21 cellular contexts compared by ENCODE assay signal in genomic region chr15:42083916-42084315, GRCh38. TPM values are rescaled to one million over a fixed set of nuclear protein-coding genes. Genes with fewer than 3 reads are reported as not detected.
A peak's percentile ranks its signal among the peaks of the same experiment; 100 is the strongest.
DNase-seq lines count a peak whose midpoint lies in the region; ATAC-seq, FAIRE-seq and TF ChIP-seq lines count a peak whose summit lies in the region.
"Had no signal": no experiment of that assay in that cellular context is flagged by ENCODE, and none has a peak within 500 bp of the region (broad histone marks: within the 10 kb centered on the region; RNA-seq: fewer than 3 reads in every experiment).

No MANE protein-coding gene starts in this region.

- in situ Hi-C loops in K562 (cut with MboI) = no loop called here

- H3K4me1 Mint-ChIP-seq in chondrocyte (ENCODE audit: low read depth) (peaks cover 8% of the 10 kb centered on the region), glutamatergic neuron (ENCODE audit: low read depth, unreplicated experiment) (peaks cover 8% of the 10 kb centered on the region)

- intact Hi-C loops in K562 (cut with micrococcal nuclease) = loop anchor here (1.0 to 5.0 kb wide), 3 partner anchors 18 to 95 kb away; no protein-coding TSS in a partner anchor

- H3K79me2 ChIP-seq in KMS-11 (ENCODE audit: insufficient read depth, low read depth) (no peaks in the 10 kb centered on the region), K562 (ENCODE audit: control insufficient read depth, insufficient read depth, low read length) (no peaks in the 10 kb centered on the region)

- H3K27me3 ChIP-seq in KMS-11 (ENCODE audit: insufficient read depth, low read depth) (no peaks in the 10 kb centered on the region), K562 (ENCODE audit: control insufficient read depth in 2 of 2, insufficient read depth in 2 of 2, low read length in 2 of 2) (peaks cover 33 to 80% of the 10 kb centered on the region in 2 experiments), mucosa of stomach (ENCODE audit: control insufficient read depth, insufficient read depth, low read length) (peaks cover 2% of the 10 kb centered on the region)
- H3K27me3 ChIP-seq: SJSA1 had no signal

- H3K36me3 ChIP-seq in KMS-11 (ENCODE audit: insufficient read depth) = no peaks in the 10 kb centered on the region
- no peaks in the 10 kb centered on the region for H3K36me3 ChIP-seq in K562 (ENCODE audit: control insufficient read depth, insufficient read depth, low read length)
- no peaks in the 10 kb centered on the region for H3K36me3 ChIP-seq in mucosa of stomach (ENCODE audit: control insufficient read depth, insufficient read depth, low read length)
- H3K36me3 ChIP-seq: SJSA1 had no signal

- TF ChIP-seq POLR2A in A549 (IDR thresholded peaks at IDR 0.05; ENCODE audit: low read length) = no peak
- no peak for TF ChIP-seq POLR2A in K562 (conservative IDR thresholded peaks at IDR 0.05)

- no TSS peak for BruUV-seq in K562 (replicated peaks; lab: Mats Ljungman, UMichigan)

- no peak overlapping the region for H3K4me3 ChIP-seq in A549
- H3K4me3 ChIP-seq in KMS-11 (IDR thresholded peaks at IDR 0.05; ENCODE audit: insufficient read depth, low read depth, low read length) = no peak overlapping the region
- H3K4me3 ChIP-seq in K562 = no peak overlapping the region
- no peak overlapping the region for H3K4me3 ChIP-seq in mucosa of stomach (ENCODE audit: low read length)
- H3K4me3 ChIP-seq: SJSA1 had no signal

- H4K20me1 ChIP-seq in KMS-11 (ENCODE audit: insufficient read depth) (no peaks in the 10 kb centered on the region), K562 (replicated peaks; ENCODE audit: control insufficient read depth, insufficient read depth, low read length) (peaks cover 16% of the 10 kb centered on the region)

- H2AFZ ChIP-seq in KMS-11 (ENCODE audit: low read depth) = peak overlapping the region; percentile 32; the same call in 1 of the 2 replicates
- no peak overlapping the region for H2AFZ ChIP-seq in K562 (ENCODE audit: low read depth, low read length)

- H3K27me3 Mint-ChIP-seq in chondrocyte (ENCODE audit: low read depth) = peaks cover 39% of the 10 kb centered on the region
- peaks cover 3% of the 10 kb centered on the region for H3K27me3 Mint-ChIP-seq in glutamatergic neuron (ENCODE audit: unreplicated experiment)

- TF ChIP-seq EP300 in A549 (IDR thresholded peaks at IDR 0.05) (no peak), K562 (IDR thresholded peaks at IDR 0.05; ENCODE audit: low read length) (no peak)

- H3K36me3 Mint-ChIP-seq in chondrocyte (ENCODE audit: low read depth) = peaks cover 1% of the 10 kb centered on the region
- peaks cover 5% of the 10 kb centered on the region for H3K36me3 Mint-ChIP-seq in glutamatergic neuron (ENCODE audit: unreplicated experiment)
- H3K36me3 Mint-ChIP-seq: CD8-positive, alpha-beta T cell; naive thymus-derived CD8-positive, alpha-beta T cell; type B pancreatic cell had no signal

- H3K27ac ChIP-seq in A549 = no peak overlapping the region
- H3K27ac ChIP-seq in KMS-11 = no peak overlapping the region
- no peak overlapping the region for H3K27ac ChIP-seq in K562 (ENCODE audit: extremely low read depth, low read depth, low read length)
- H3K27ac ChIP-seq: SJSA1 had no signal

- no peak overlapping the region for H3K27ac Mint-ChIP-seq in chondrocyte (ENCODE audit: unreplicated experiment)
- H3K27ac Mint-ChIP-seq in glutamatergic neuron (ENCODE audit: unreplicated experiment) = no peak overlapping the region
- H3K27ac Mint-ChIP-seq: activated CD4-positive, alpha-beta T cell treated with anti-CD3 and anti-CD28 coated beads, Interleukin-2, amount 10 ng/mL, durations not matched to agents 24 days and 14 days; activated naive CD8-positive, alpha-beta T cell treated with anti-CD3 and anti-CD28 coated beads, Interleukin-2, amount 50 U/mL, for 24 hours; activated T-cell treated with anti-CD3 and anti-CD28 coated beads, Interleukin-2, amount 50 U/mL, for 24 hours; CD8-positive, alpha-beta T cell; type B pancreatic cell had no signal

- no peaks in the 10 kb centered on the region for H3K4me1 ChIP-seq in A549
- peaks cover 30% of the 10 kb centered on the region for H3K4me1 ChIP-seq in KMS-11 (ENCODE audit: low read depth, poor library complexity, severe bottlenecking)
- H3K4me1 ChIP-seq in K562 (replicated peaks in 1 of 2; ENCODE audit: control insufficient read depth in 2 of 2, insufficient read depth in 2 of 2, low read length in 2 of 2) = peaks cover 5 to 26% of the 10 kb centered on the region in 2 experiments
- H3K4me1 ChIP-seq in mucosa of stomach (ENCODE audit: control insufficient read depth, insufficient read depth, low read length) = peaks cover 35% of the 10 kb centered on the region

- H3K4me2 ChIP-seq in A549 (peak overlapping the region; percentile 47; the same call in 2 of the 3 replicates), KMS-11 (no peak overlapping the region), K562 (ENCODE audit: insufficient read depth, low read length) (no peak overlapping the region)

- POLR2A ChIA-PET in A549 (lab: Yijun Ruan, JAX) (no interaction called here), K562 (lab: Yijun Ruan, JAX) (interaction anchor here (0.5 to 1.1 kb wide), 3 partner anchors 8 to 520 kb away, joined by 3 read pairs; no protein-coding TSS in a partner anchor)

- TF ChIP-seq CTCF in A549 (IDR thresholded peaks at IDR 0.05) (no peak), KMS-11 (conservative IDR thresholded peaks at IDR 0.05; ENCODE audit: low read depth, low read length) (no peak), K562 (IDR thresholded peaks at IDR 0.05 in 2 of 3, conservative IDR thresholded peaks at IDR 0.05 in 1 of 3; ENCODE audit: insufficient read depth in 2 of 3, low read depth in 1 of 3, low read length in 3 of 3) (no peak), chondrocyte (IDR thresholded peaks at IDR 0.05) (no peak), glutamatergic neuron (IDR thresholded peaks at IDR 0.05; ENCODE audit: partially characterized antibody, unreplicated experiment) (no peak)

- no peak for TF ChIP-seq RAD21 in A549 (conservative IDR thresholded peaks at IDR 0.05 in 1 of 2, IDR thresholded peaks at IDR 0.05 in 1 of 2)
- no peak for TF ChIP-seq RAD21 in K562 (CRISPR knock-in tag; conservative IDR thresholded peaks at IDR 0.05 in 1 of 2, IDR thresholded peaks at IDR 0.05 in 1 of 2)

- H3K9me1 ChIP-seq in K562 (ENCODE audit: control insufficient read depth, insufficient read depth, low read length) = no peaks in the 10 kb centered on the region

- DNase-seq in A549 (ENCODE audit: low read depth in 1 of 2, low spot score in 1 of 2) = no peak
- DNase-seq in K562 (ENCODE audit: extremely low read depth in 1 of 4, low spot score in 3 of 4) = no peak
- DNase-seq in chondrocyte (ENCODE audit: low spot score) = no peak
- DNase-seq in NCI-H1436 (lab: John Stamatoyannopoulos, UW) = no peak
- no peak for DNase-seq in glutamatergic neuron
- DNase-seq in NCI-H82 (lab: John Stamatoyannopoulos, UW) = no peak
- DNase-seq: Kasumi-1, NCI-H2107 had no signal

- CTCF ChIA-PET in A549 (lab: Yijun Ruan, JAX) (interaction anchor here (0.5 to 14.7 kb wide), 43 partner anchors 10 to 530 kb away, joined by 3 to 247 read pairs (median 4); partner anchors contain the start of genes EHD4 and PLA2G4D), K562 (lab: Yijun Ruan, JAX; ENCODE audit: low intra/inter-chr PET ratio) (interaction anchor here (0.6 to 2.7 kb wide), 4 partner anchors 14 to 302 kb away, joined by 3 to 18 read pairs (median 5); no protein-coding TSS in a partner anchor)

- H3K4me3 Mint-ChIP-seq in chondrocyte (ENCODE audit: unreplicated experiment) (no peak overlapping the region), glutamatergic neuron (ENCODE audit: unreplicated experiment) (no peak overlapping the region)
- H3K4me3 Mint-ChIP-seq: activated CD4-positive, alpha-beta T cell treated with anti-CD3 and anti-CD28 coated beads, Interleukin-2, amount 10 ng/mL, durations not matched to agents 24 days and 14 days; activated naive CD8-positive, alpha-beta T cell treated with anti-CD3 and anti-CD28 coated beads, Interleukin-2, amount 50 U/mL, for 24 hours; activated T-cell treated with anti-CD3 and anti-CD28 coated beads, Interleukin-2, amount 50 U/mL, for 24 hours; CD8-positive, alpha-beta T cell; type B pancreatic cell had no signal

- ATAC-seq in A549 = no peak
- ATAC-seq in K562 = no peak

- H3K9me3 ChIP-seq in A549 (no peaks in the 10 kb centered on the region), K562 (replicated peaks; ENCODE audit: control insufficient read depth, insufficient read depth, low read depth, low read length) (no peaks in the 10 kb centered on the region), mucosa of stomach (ENCODE audit: control insufficient read depth, low read length) (no peaks in the 10 kb centered on the region)
- H3K9me3 ChIP-seq: SJSA1 had no signal

- H3K9ac ChIP-seq in KMS-11 (no peak overlapping the region), K562 (ENCODE audit: insufficient read depth in 1 of 2, low read depth in 2 of 2, low read length in 2 of 2) (no peak overlapping the region), mucosa of stomach (ENCODE audit: low read length) (peak overlapping the region; percentile 58)

- 78% methylated on average over 13 of the region's 13 CpGs for WGBS in A549 (ENCODE audit: missing lambda C conversion rate)
- WGBS in K562 (ENCODE audit: insufficient coverage, low coverage, missing lambda C conversion rate) = 24% methylated on average over 10 of the region's 13 CpGs

- H3K9me3 Mint-ChIP-seq in chondrocyte (ENCODE audit: low read depth) = no peaks in the 10 kb centered on the region
- peaks cover 6% of the 10 kb centered on the region for H3K9me3 Mint-ChIP-seq in glutamatergic neuron (ENCODE audit: unreplicated experiment)
- H3K9me3 Mint-ChIP-seq: activated CD4-positive, alpha-beta T cell treated with anti-CD3 and anti-CD28 coated beads, Interleukin-2, amount 10 ng/mL, durations not matched to agents 24 days and 14 days; activated naive CD8-positive, alpha-beta T cell treated with anti-CD3 and anti-CD28 coated beads, Interleukin-2, amount 50 U/mL, for 24 hours; activated T-cell treated with anti-CD3 and anti-CD28 coated beads, Interleukin-2, amount 50 U/mL, for 24 hours; CD8-positive, alpha-beta T cell; naive thymus-derived CD8-positive, alpha-beta T cell; type B pancreatic cell had no signal

- FAIRE-seq in A549 (lab: Jason Lieb, UNC) (no peak), K562 (lab: Jason Lieb, UNC) (no peak)

RNA-seq across cellular contexts. Expression of gene PLA2G4D, which starts 10.4 kb away (rescaled TPM):
- polyA plus RNA-seq in A549 (2011; rRNA removed) = not detected in 2 replicates
- not detected in 2 replicates for polyA plus RNA-seq in A549 (2012; cell fraction: cytosol; rRNA removed)
- not detected in 2 replicates for polyA plus RNA-seq in A549 (2012; cell fraction: nucleus; rRNA removed)
- polyA plus RNA-seq in A549 (2017; fragmentation: RNase III; extraction: RNeasy Plus Mini Kit Qiagen cat#74134 plus additional on column Dnase treatment) = not detected in 3 replicates
- polyA minus RNA-seq in A549 (2011; rRNA and poly(A)+ RNA removed) = not detected in 2 replicates
- total RNA-seq in K562 (2011; cell fraction: chromatin; rRNA removed; ENCODE audit: low replicate concordance) = not detected in 2 replicates
- total RNA-seq in K562 (2011; cell fraction: nucleolus; rRNA removed) = not detected in 2 replicates
- total RNA-seq in K562 (2011; cell fraction: nucleoplasm; rRNA removed) = not detected in 2 replicates
- total RNA-seq in K562 (2014; rRNA removed) = not detected in 2 replicates
- total RNA-seq in K562 (2014; rRNA removed; fragmentation: Illumina TruSeq; extraction: Trizol) = not detected in 2 replicates
- not detected in 2 replicates for total RNA-seq in K562 (2015; rRNA removed; fragmentation: Illumina TruSeq; extraction: Trizol)
- total RNA-seq in K562 (2021) = 0.04 TPM in 1 of 2 replicates, not detected in the other
- polyA plus RNA-seq in K562 (2011; rRNA removed) = 0.04 TPM in 1 of 2 replicates, not detected in the other
- polyA plus RNA-seq in K562 (2011; cell fraction: cytosol; rRNA removed) = not detected in 2 replicates
- polyA plus RNA-seq in K562 (2011; cell fraction: nucleus; rRNA removed) = 0.06 TPM in 1 of 2 replicates, not detected in the other
- polyA plus RNA-seq in K562 (2012) = 0.03 TPM in 1 of 2 replicates, not detected in the other
- polyA plus RNA-seq in K562 (2014; fragmentation: Illumina TruSeq; extraction: Trizol) = not detected in 2 replicates
- polyA plus RNA-seq in K562 (2014; fragmentation: Nextera tagmentation; extraction: Ambion mirVana) = not detected
- polyA plus RNA-seq in K562 (2014; rRNA removed) = not detected in 2 replicates
- not detected in 2 replicates for polyA minus RNA-seq in K562 (2011; rRNA and poly(A)+ RNA removed)
- not detected in 2 replicates for polyA minus RNA-seq in K562 (2011; cell fraction: cytosol; rRNA and poly(A)+ RNA removed)
- polyA minus RNA-seq in K562 (2011; cell fraction: nucleus; rRNA and poly(A)+ RNA removed) = not detected in 2 replicates
- total RNA-seq in chondrocyte = not detected in 3 replicates
- not detected for total RNA-seq in glutamatergic neuron (ENCODE audit: unreplicated experiment)
- total RNA-seq: A673; activated CD4-positive, alpha-beta T cell treated with anti-CD3 and anti-CD28 coated beads, Interleukin-2, amount 10 ng/mL, durations not matched to agents 24 days and 14 days; CD8-positive, alpha-beta T cell; fibroblast of villous mesenchyme; naive thymus-derived CD8-positive, alpha-beta T cell; occipital lobe; pulmonary artery endothelial cell; SJSA1 had no signal
- polyA plus RNA-seq: naive thymus-derived CD8-positive, alpha-beta T cell had no signal
